8 cellular contexts compared by ENCODE assay signal in genomic region chr15:38389924-38390542, GRCh38.
DNase-seq lines count a peak whose midpoint lies in the region; ATAC-seq, FAIRE-seq and TF ChIP-seq lines count a peak whose summit lies in the region.

No MANE protein-coding gene starts in this region.

- TF ChIP-seq EP300 in K562 (IDR thresholded peaks at IDR 0.05; ENCODE audit: low read length) = no peak

- WGBS in K562 (ENCODE audit: insufficient coverage, low coverage, missing lambda C conversion rate) = 44% methylated on average over 3 of the region's 3 CpGs

- no peak overlapping the region for H3K4me3 ChIP-seq in DND-41 (ENCODE audit: low read depth in 1 of 2, low read length in 2 of 2)
- no peak overlapping the region for H3K4me3 ChIP-seq in K562

- H3K36me3 ChIP-seq in DND-41 (ENCODE audit: insufficient read depth, low read length) (no peaks in the 10 kb centered on the region), K562 (ENCODE audit: control insufficient read depth, insufficient read depth, low read length) (no peaks in the 10 kb centered on the region)

- no peaks in the 10 kb centered on the region for H3K4me1 ChIP-seq in DND-41 (ENCODE audit: insufficient read depth, low read length)
- no peaks in the 10 kb centered on the region for H3K4me1 ChIP-seq in K562 (replicated peaks in 1 of 2; ENCODE audit: control insufficient read depth in 2 of 2, insufficient read depth in 2 of 2, low read length in 2 of 2)

- H3K4me2 ChIP-seq in DND-41 (ENCODE audit: insufficient read depth, low read length) (no peak overlapping the region), K562 (ENCODE audit: insufficient read depth, low read length) (no peak overlapping the region)

- no peaks in the 10 kb centered on the region for H3K79me2 ChIP-seq in DND-41 (ENCODE audit: insufficient read depth, low read length)
- H3K79me2 ChIP-seq in K562 (ENCODE audit: control insufficient read depth, insufficient read depth, low read length) = no peaks in the 10 kb centered on the region

- TF ChIP-seq CTCF in DND-41 (IDR thresholded peaks at IDR 0.05; ENCODE audit: borderline replicate concordance, extremely low read depth, low read length, poor library complexity, severe bottlenecking) = peak; percentile 81
- TF ChIP-seq CTCF in K562 (IDR thresholded peaks at IDR 0.05 in 2 of 3, conservative IDR thresholded peaks at IDR 0.05 in 1 of 3; ENCODE audit: insufficient read depth in 2 of 3, low read depth in 1 of 3, low read length in 3 of 3) = peak; percentile 70 to 86 (median 82)

- no peaks in the 10 kb centered on the region for H3K9me1 ChIP-seq in K562 (ENCODE audit: control insufficient read depth, insufficient read depth, low read length)

- no peak overlapping the region for H2AFZ ChIP-seq in DND-41 (ENCODE audit: low read depth, low read length)
- no peak overlapping the region for H2AFZ ChIP-seq in K562 (ENCODE audit: low read depth, low read length)

- POLR2A ChIA-PET in K562 (lab: Yijun Ruan, JAX) = no interaction called here

- H4K20me1 ChIP-seq in DND-41 (ENCODE audit: insufficient read depth, low read length) (no peaks in the 10 kb centered on the region), K562 (replicated peaks; ENCODE audit: control insufficient read depth, insufficient read depth, low read length) (no peaks in the 10 kb centered on the region)

- no peak overlapping the region for H3K9ac ChIP-seq in DND-41 (ENCODE audit: low read depth, low read length)
- no peak overlapping the region for H3K9ac ChIP-seq in K562 (ENCODE audit: insufficient read depth in 1 of 2, low read depth in 2 of 2, low read length in 2 of 2)

- CTCF ChIA-PET in K562 (lab: Yijun Ruan, JAX; ENCODE audit: low intra/inter-chr PET ratio) = interaction anchor here (0.6 to 1.4 kb wide), 2 partner anchors 393 to 395 kb away, joined by 3 to 4 read pairs; no protein-coding TSS in a partner anchor

- FAIRE-seq in K562 (lab: Jason Lieb, UNC) = peak; percentile 96

- peak; percentile 58; the same call in 1 of the 3 replicates for ATAC-seq in DND-41 (ENCODE audit: insufficient read depth, low read depth)
- peak; percentile 70 for ATAC-seq in GM19467 (IDR thresholded peaks at IDR 0.05; ENCODE audit: unreplicated experiment)
- peak; percentile 95 for ATAC-seq in K562
- ATAC-seq in HG02970 (IDR thresholded peaks at IDR 0.05; ENCODE audit: low FRiP score, unreplicated experiment) = no peak

- H3K9me3 ChIP-seq in DND-41 (ENCODE audit: insufficient read depth, low read length, severe bottlenecking) (no peaks in the 10 kb centered on the region), K562 (replicated peaks; ENCODE audit: control insufficient read depth, insufficient read depth, low read depth, low read length) (no peaks in the 10 kb centered on the region)

- H3K27ac ChIP-seq in DND-41 (ENCODE audit: low read length) (no peak overlapping the region), K562 (ENCODE audit: extremely low read depth, low read depth, low read length) (no peak overlapping the region)

- in situ Hi-C loops in K562 (cut with MboI) = no loop called here

- DNase-seq in DND-41 = peak; percentile 55
- peak; percentile 14 for DNase-seq in HuH-7.5 (ENCODE audit: low spot score)
- DNase-seq in T1000 (lab: John Stamatoyannopoulos, UW) = peak; percentile 11
- DNase-seq in K562 (ENCODE audit: extremely low read depth in 1 of 4, low spot score in 3 of 4) = peak; percentile 55 to 78 (median 58)
- DNase-seq in iris pigment epithelial cell (ENCODE audit: low read depth) = peak; percentile 54
- peak; percentile 33 for DNase-seq in stimulated activated CD4-positive, alpha-beta T cell treated with anti-CD3 and anti-CD28 coated beads, Interleukin-2, amount 100 ng/mL, for 4 hours (ENCODE audit: low read depth)

- H3K27me3 ChIP-seq in DND-41 (ENCODE audit: insufficient read depth, low read length, poor library complexity) = peaks cover 4% of the 10 kb centered on the region
- no peaks in the 10 kb centered on the region for H3K27me3 ChIP-seq in K562 (ENCODE audit: control insufficient read depth in 2 of 2, insufficient read depth in 2 of 2, low read length in 2 of 2)

- intact Hi-C loops in K562 (cut with micrococcal nuclease) = loop anchor here (5.0 kb wide), 1 partner anchor 393 kb away; no protein-coding TSS in a partner anchor

- TF ChIP-seq POLR2A in K562 (conservative IDR thresholded peaks at IDR 0.05) = no peak

- TF ChIP-seq RAD21 in K562 (CRISPR knock-in tag; conservative IDR thresholded peaks at IDR 0.05 in 1 of 2, IDR thresholded peaks at IDR 0.05 in 1 of 2) = peak; percentile 42 to 82

- BruUV-seq in K562 (replicated peaks; lab: Mats Ljungman, UMichigan) = no TSS peak

TF ChIP-seq in K562, 482 proteins besides CTCF, POLR2A, EP300 and RAD21:
- TF ChIP-seq, protein P1, sequence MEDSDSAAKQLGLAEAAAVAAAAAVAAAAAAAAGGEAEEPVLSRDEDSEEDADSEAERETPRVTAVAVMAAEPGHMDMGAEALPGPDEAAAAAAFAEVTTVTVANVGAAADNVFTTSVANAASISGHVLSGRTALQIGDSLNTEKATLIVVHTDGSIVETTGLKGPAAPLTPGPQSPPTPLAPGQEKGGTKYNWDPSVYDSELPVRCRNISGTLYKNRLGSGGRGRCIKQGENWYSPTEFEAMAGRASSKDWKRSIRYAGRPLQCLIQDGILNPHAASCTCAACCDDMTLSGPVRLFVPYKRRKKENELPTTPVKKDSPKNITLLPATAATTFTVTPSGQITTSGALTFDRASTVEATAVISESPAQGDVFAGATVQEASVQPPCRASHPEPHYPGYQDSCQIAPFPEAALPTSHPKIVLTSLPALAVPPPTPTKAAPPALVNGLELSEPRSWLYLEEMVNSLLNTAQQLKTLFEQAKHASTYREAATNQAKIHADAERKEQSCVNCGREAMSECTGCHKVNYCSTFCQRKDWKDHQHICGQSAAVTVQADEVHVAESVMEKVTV (CRISPR knock-in tag; IDR thresholded peaks at IDR 0.05) = 0 out of 2 replicates have a peak, but pooled peaks have one; percentile 24
- TF ChIP-seq SMC3 (conservative IDR thresholded peaks at IDR 0.05; ENCODE audit: insufficient read depth, low read depth, low read length) = peak; percentile 75
- TF ChIP-seq MECOM (CRISPR knock-in tag; IDR thresholded peaks at IDR 0.05) = no peak
